In genomic region chr1:193525411-193525810, GRCh38 we compare ENCODE assay signal across 24 cellular contexts.
DNase-seq lines count a peak whose midpoint lies in the region; ATAC-seq, FAIRE-seq and TF ChIP-seq lines count a peak whose summit lies in the region.
"Had no signal": no experiment of that assay in that cellular context is flagged by ENCODE, and none has a peak within 500 bp of the region (broad histone marks: within the 10 kb centered on the region; RNA-seq: fewer than 3 reads in every experiment).

No MANE protein-coding gene starts in this region.

- in situ Hi-C loops in Caki2 (cut with HindIII; ENCODE audit: low pct_unique_long_range_greater_than_20kb, low sequenced_read_pairs) = no loop called here

- FAIRE-seq in kidney (lab: Jason Lieb, UNC) = peak; percentile 27
- FAIRE-seq: H1, HTR-8/SVneo, RCC 7860 had no signal

- H3K9me3 ChIP-seq in OCI-LY1 (ENCODE audit: low read length) = 0 out of 2 replicates have a peak, but pooled peaks cover 3% of the 10 kb centered on the region
- H3K9me3 ChIP-seq in kidney (ENCODE audit: control insufficient read depth in 1 of 2, low read length in 2 of 2) = no peaks in the 10 kb centered on the region
- no peaks in the 10 kb centered on the region for H3K9me3 ChIP-seq in SJCRH30 (replicated peaks)
- H3K9me3 ChIP-seq: BLaER1, MG63 had no signal

- H3K4me3 ChIP-seq in OCI-LY1 (ENCODE audit: low read depth, low read length, poor library complexity, severe bottlenecking) = no peak overlapping the region
- no peak overlapping the region for H3K4me3 ChIP-seq in kidney (ENCODE audit: low read length in 2 of 2)
- no peak overlapping the region for H3K4me3 ChIP-seq in SJCRH30
- H3K4me3 ChIP-seq: BLaER1, MG63, SK-N-MC had no signal

- H3K27me3 ChIP-seq in OCI-LY1 (ENCODE audit: insufficient read depth, low read length) = no peaks in the 10 kb centered on the region
- H3K27me3 ChIP-seq in SJCRH30 = no peaks in the 10 kb centered on the region
- H3K27me3 ChIP-seq: BLaER1, MG63 had no signal

- H3K79me2 ChIP-seq in OCI-LY1 (ENCODE audit: insufficient read depth, low read length) = no peaks in the 10 kb centered on the region

- no peaks in the 10 kb centered on the region for H3K36me3 ChIP-seq in OCI-LY1 (ENCODE audit: insufficient read depth, low read length)
- no peaks in the 10 kb centered on the region for H3K36me3 ChIP-seq in kidney (ENCODE audit: control insufficient read depth in 1 of 2, insufficient read depth in 2 of 2, low read length in 2 of 2)
- no peaks in the 10 kb centered on the region for H3K36me3 ChIP-seq in SJCRH30
- H3K36me3 ChIP-seq: BLaER1, MG63 had no signal

- H3K4me1 ChIP-seq in OCI-LY1 (ENCODE audit: insufficient read depth, low read length, severe bottlenecking) = no peaks in the 10 kb centered on the region
- no peaks in the 10 kb centered on the region for H3K4me1 ChIP-seq in kidney (ENCODE audit: control insufficient read depth in 1 of 2, insufficient read depth in 1 of 2, low read depth in 1 of 2, low read length in 2 of 2)
- H3K4me1 ChIP-seq in SJCRH30 = no peaks in the 10 kb centered on the region
- H3K4me1 ChIP-seq: BLaER1 had no signal

- H3K9ac ChIP-seq in OCI-LY1 (ENCODE audit: low read length) (no peak overlapping the region), kidney (ENCODE audit: low read length in 2 of 2) (no peak overlapping the region)
- H3K9ac ChIP-seq: BLaER1 had no signal

- ATAC-seq in HG03354 (IDR thresholded peaks at IDR 0.05; ENCODE audit: poor library complexity, severe bottlenecking, unreplicated experiment) (peak; percentile 27), HG03432 (IDR thresholded peaks at IDR 0.05; ENCODE audit: unreplicated experiment) (no peak)
- ATAC-seq: Right ventricle myocardium inferior had no signal

- TF ChIP-seq CTCF in OCI-LY1 (IDR thresholded peaks at IDR 0.05; ENCODE audit: low read length) = no peak
- TF ChIP-seq CTCF in kidney (IDR thresholded peaks at IDR 0.05; ENCODE audit: borderline replicate concordance, extremely low read depth, insufficient read depth) = no peak

- H4K20me1 ChIP-seq in OCI-LY1 (ENCODE audit: insufficient read depth, low read length) = no peaks in the 10 kb centered on the region
- H4K20me1 ChIP-seq: BLaER1 had no signal

- H3K9me2 ChIP-seq in OCI-LY1 (ENCODE audit: low read depth, low read length) = no peaks in the 10 kb centered on the region

- intact Hi-C loops in kidney (cut with DNase I) = no loop called here

- H3K27ac ChIP-seq in OCI-LY1 (ENCODE audit: low read depth, low read length, poor library complexity, severe bottlenecking) (no peak overlapping the region), kidney (ENCODE audit: low read depth in 2 of 2, low read length in 2 of 2) (no peak overlapping the region), SJCRH30 (no peak overlapping the region)
- H3K27ac ChIP-seq: BLaER1, HL-60, SK-N-MC had no signal

- DNase-seq in Caki2 (ENCODE audit: low read depth) (peak; percentile 41), kidney (no peak), NCI-H2029 (lab: John Stamatoyannopoulos, UW) (no peak), KG1 (lab: John Stamatoyannopoulos, UW) (no peak), SJCRH30 (no peak)
- DNase-seq: DMS 273 treated with DMSO at 0.1 percent for 48 hours, DND-41, IMR-90, Karpas-422, MG63, NCI-H1092, NCI-H2081 treated with DMSO at 0.1 percent for 48 hours, NCI-H446 treated with DMSO at 0.1 percent for 48 hours, NCI-H69 had no signal

- H3K4me2 ChIP-seq in OCI-LY1 (ENCODE audit: low read length) = no peak overlapping the region
- H3K4me2 ChIP-seq: BLaER1 had no signal

- H2AFZ ChIP-seq in OCI-LY1 (ENCODE audit: low read length) = peak overlapping the region; percentile 54; the same call in 1 of the 2 replicates

- no peaks in the 10 kb centered on the region for H3F3A ChIP-seq in OCI-LY1 (ENCODE audit: insufficient read depth, low read length)
